Comparison of ENCODE assay signal across 8 cellular contexts in the genomic region with DNA sequence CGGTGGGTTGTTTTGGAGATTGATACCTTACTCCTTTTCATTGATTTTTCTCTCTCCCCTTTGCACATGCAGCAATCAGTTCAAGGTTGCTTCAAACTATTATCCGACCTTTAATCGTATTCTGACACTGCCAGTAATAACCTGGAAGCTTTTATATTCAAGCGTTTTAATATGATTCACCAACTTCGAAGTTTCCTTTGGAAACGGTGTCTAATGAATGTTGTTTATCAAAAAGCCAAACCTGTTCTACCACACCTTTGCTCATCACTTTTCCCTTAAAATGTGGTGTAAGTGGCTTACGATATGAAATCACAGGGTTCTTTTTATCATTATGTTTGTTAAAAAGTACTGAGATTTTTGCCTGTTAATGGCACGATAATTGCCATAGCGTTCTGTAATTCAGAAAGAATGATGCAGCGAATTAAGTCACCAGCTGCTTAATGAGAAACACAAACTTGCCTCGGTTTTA. TPM values are rescaled to one million over a fixed set of nuclear protein-coding genes. Genes with fewer than 3 reads are reported as not detected.
DNase-seq lines count a peak whose midpoint lies in the region; ATAC-seq, FAIRE-seq and TF ChIP-seq lines count a peak whose summit lies in the region.

No MANE protein-coding gene starts in this region.

- BruUV-seq in mammary epithelial cell (replicated peaks; lab: Mats Ljungman, UMichigan) = TSS peak; percentile 16

- H3K4me3 ChIP-seq in BJ (ENCODE audit: low read depth, low read length) (peak overlapping the region; percentile 81), HUES48 (ENCODE audit: low read depth, low read length) (peak overlapping the region; percentile 73), mammary epithelial cell (replicated peaks in 1 of 3; ENCODE audit: insufficient read depth in 1 of 3, low read depth in 2 of 3, low read length in 3 of 3) (peak overlapping the region; percentile 89 to 99 (median 93)), mesodermal cell (ENCODE audit: extremely low read depth, insufficient read depth, low read length, poor library complexity, severe bottlenecking) (peak overlapping the region; percentile 71)

- ATAC-seq in GM21367 (IDR thresholded peaks at IDR 0.05; ENCODE audit: unreplicated experiment) (no peak), HG02798 (IDR thresholded peaks at IDR 0.05; ENCODE audit: poor library complexity, unreplicated experiment) (no peak)

- H3K9ac ChIP-seq in HUES48 (ENCODE audit: low read depth, low read length) (no peak overlapping the region; the same call in 1 of the 2 replicates), mammary epithelial cell (ENCODE audit: insufficient read depth, low read length) (peak overlapping the region; percentile 90)

- no peaks in the 10 kb centered on the region for H3K9me3 ChIP-seq in HUES48 (ENCODE audit: control insufficient read depth, insufficient read depth, low read length)
- no peaks in the 10 kb centered on the region for H3K9me3 ChIP-seq in mammary epithelial cell (replicated peaks; ENCODE audit: insufficient read depth, low read length)
- no peaks in the 10 kb centered on the region for H3K9me3 ChIP-seq in mesodermal cell (ENCODE audit: control insufficient read depth, low read length)

- H4K20me1 ChIP-seq in mammary epithelial cell (ENCODE audit: insufficient read depth, low read length) = no peaks in the 10 kb centered on the region

- intact Hi-C loops in mammary epithelial cell (cut with micrococcal nuclease) = loop anchor here (2.0 to 10.0 kb wide), 3 partner anchors 80 to 200 kb away; no protein-coding TSS in a partner anchor

- dilution Hi-C loops in mammary epithelial cell (cut with HindIII; ENCODE audit: low sequenced_read_pairs) = no loop called here

- POLR2A ChIA-PET in BJ (lab: Charles Lee) = no interaction called here

- no peak for DNase-seq in BJ (ENCODE audit: low read depth)
- peak; percentile 48 for DNase-seq in mammary epithelial cell
- DNase-seq in urothelium cell line (ENCODE audit: low spot score) = no peak
- DNase-seq in NCI-H446 treated with DMSO at 0.1 percent for 48 hours (lab: John Stamatoyannopoulos, UW) = no peak

- in situ Hi-C loops in mammary epithelial cell (cut with MboI; ENCODE audit: low sequenced_read_pairs in 2 of 2) = loop anchor here in 1 of 2 donors (10.0 kb wide), 1 partner anchor 300 kb away; no protein-coding TSS in a partner anchor

- H3K27ac ChIP-seq in HUES48 (ENCODE audit: low read depth, low read length) = no peak overlapping the region
- H3K27ac ChIP-seq in mammary epithelial cell (ENCODE audit: insufficient read depth, low read depth, low read length) = peak overlapping the region; percentile 83
- no peak overlapping the region for H3K27ac ChIP-seq in mesodermal cell (ENCODE audit: low read depth, low read length, severe bottlenecking)

- 2% methylated on average over 11 of the region's 11 CpGs for WGBS in mammary epithelial cell (ENCODE audit: low coverage, missing lambda C conversion rate)
- WGBS in mesodermal cell (ENCODE audit: insufficient coverage in 2 of 2), 2 experiments = 8 to 21% methylated on average over 2 to 4 of the region's 11 CpGs

- H3K36me3 ChIP-seq in BJ (ENCODE audit: control insufficient read depth, insufficient read depth, low read length) (no peaks in the 10 kb centered on the region), HUES48 (ENCODE audit: control insufficient read depth, insufficient read depth, low read length) (no peaks in the 10 kb centered on the region), mammary epithelial cell (ENCODE audit: insufficient read depth, low read length) (no peaks in the 10 kb centered on the region), mesodermal cell (ENCODE audit: control insufficient read depth, insufficient read depth, low read length) (no peaks in the 10 kb centered on the region)

- no peak overlapping the region for H2AFZ ChIP-seq in mammary epithelial cell (ENCODE audit: low read depth, low read length)

- no peak for FAIRE-seq in urothelium cell line (lab: Jason Lieb, UNC)

- peak overlapping the region; percentile 98 for H3K4me2 ChIP-seq in mammary epithelial cell (ENCODE audit: insufficient read depth, low read depth, low read length)

- H3K27me3 ChIP-seq in BJ (ENCODE audit: control insufficient read depth, insufficient read depth, low read length) = no peaks in the 10 kb centered on the region
- no peaks in the 10 kb centered on the region for H3K27me3 ChIP-seq in HUES48 (ENCODE audit: control insufficient read depth, insufficient read depth, low read length)
- no peaks in the 10 kb centered on the region for H3K27me3 ChIP-seq in mammary epithelial cell (ENCODE audit: insufficient read depth, low read length)

- no peak for TF ChIP-seq CTCF in BJ (IDR thresholded peaks at IDR 0.05; ENCODE audit: insufficient read depth, low read depth, low read length)
- no peak for TF ChIP-seq CTCF in mammary epithelial cell (conservative IDR thresholded peaks at IDR 0.05 in 1 of 2, IDR thresholded peaks at IDR 0.05 in 1 of 2; ENCODE audit: extremely low read depth in 1 of 2, insufficient read depth in 1 of 2, low read depth in 1 of 2, low read length in 2 of 2)

- H3K79me2 ChIP-seq in mammary epithelial cell (ENCODE audit: insufficient read depth, low read length) = peaks cover 62% of the 10 kb centered on the region

- CTCF ChIA-PET in BJ (lab: Yijun Ruan, JAX) = interaction anchor here (0.6 to 1.2 kb wide), 3 partner anchors 23 to 294 kb away, joined by 3 read pairs; no protein-coding TSS in a partner anchor
- CTCF ChIA-PET in mammary epithelial cell (lab: Charles Lee; ENCODE audit: low non-redundant PET) = no interaction called here

- no peaks in the 10 kb centered on the region for H3K4me1 ChIP-seq in HUES48 (ENCODE audit: control insufficient read depth, insufficient read depth, low read length)
- peaks cover 11% of the 10 kb centered on the region for H3K4me1 ChIP-seq in mammary epithelial cell (ENCODE audit: insufficient read depth, low read length)
- H3K4me1 ChIP-seq in mesodermal cell (ENCODE audit: control insufficient read depth, insufficient read depth, low read length, poor library complexity, severe bottlenecking) = no peaks in the 10 kb centered on the region

RNA-seq across cellular contexts. Expression of a gene that starts 0.7 kb away (rescaled TPM):
- polyA plus RNA-seq in BJ (2011; rRNA removed) (21.0 and 35.7 TPM in 2 replicates), mammary epithelial cell (19.0 TPM)
- polyA minus RNA-seq in BJ (2011; rRNA and poly(A)+ RNA removed) = 50.3 and 56.6 TPM in 2 replicates
- total RNA-seq in mammary epithelial cell = 10 to 100 TPM; 31.4 to 42.0 TPM
- polyA minus RNA-seq in mammary epithelial cell = 47.1 TPM
- 10.9 TPM for polyA plus RNA-seq in mesodermal cell (2013, experiment 1 of 2)
- 8.9 TPM for polyA plus RNA-seq in mesodermal cell (2013, experiment 2 of 2)
